Comparison of ENCODE assay signal across 25 cellular contexts in genomic region chr13:112363867-112364528, GRCh38. TPM values are rescaled to one million over a fixed set of nuclear protein-coding genes. Genes with fewer than 3 reads are reported as not detected.
"Had no signal": no experiment of that assay in that cellular context is flagged by ENCODE, and none has a peak within 500 bp of the region (broad histone marks: within the 10 kb centered on the region; RNA-seq: fewer than 3 reads in every experiment).

No MANE protein-coding gene starts in this region.

- H3K27ac ChIP-seq: HL-60, Peyer's patch, SJCRH30 had no signal

- H3K9me3 ChIP-seq: SJCRH30 had no signal

- ATAC-seq: PC-3, Right ventricle myocardium inferior, SK-N-SH treated with all-trans-retinoic acid at 6 μM for 48 hours had no signal

- H3K4me1 ChIP-seq: Peyer's patch, SJCRH30 had no signal

- FAIRE-seq: HTR-8/SVneo had no signal

- H3K27me3 ChIP-seq: Peyer's patch, SJCRH30 had no signal

- DNase-seq: KBM-7, MV-4-11, NCI-H1048, NCI-H1105, NCI-H1436 treated with DMSO at 0.1 percent for 48 hours, NCI-H1694, NCI-H1930, NCI-H2081, NCI-H2107, NCI-H2227 treated with DMSO at 0.1 percent for 48 hours, NCI-H524, NCI-H774, PC-3, Peyer's patch, SHP77 treated with DMSO at 0.1 percent for 48 hours, SJCRH30 had no signal

- H3K4me3 ChIP-seq: Peyer's patch, SJCRH30 had no signal

- H3K36me3 ChIP-seq: Peyer's patch, SJCRH30 had no signal

RNA-seq across cellular contexts. Expression of gene SPACA7, which starts 12.2 kb away (rescaled TPM):
- total RNA-seq: LHCN-M2, MCF 10A, NCI-H460, OCI-LY7, PC-3, Peyer's patch, Right ventricle myocardium inferior, RPMI7951, SJCRH30 had no signal
